10 cellular contexts compared by ENCODE assay signal in the genomic region with DNA sequence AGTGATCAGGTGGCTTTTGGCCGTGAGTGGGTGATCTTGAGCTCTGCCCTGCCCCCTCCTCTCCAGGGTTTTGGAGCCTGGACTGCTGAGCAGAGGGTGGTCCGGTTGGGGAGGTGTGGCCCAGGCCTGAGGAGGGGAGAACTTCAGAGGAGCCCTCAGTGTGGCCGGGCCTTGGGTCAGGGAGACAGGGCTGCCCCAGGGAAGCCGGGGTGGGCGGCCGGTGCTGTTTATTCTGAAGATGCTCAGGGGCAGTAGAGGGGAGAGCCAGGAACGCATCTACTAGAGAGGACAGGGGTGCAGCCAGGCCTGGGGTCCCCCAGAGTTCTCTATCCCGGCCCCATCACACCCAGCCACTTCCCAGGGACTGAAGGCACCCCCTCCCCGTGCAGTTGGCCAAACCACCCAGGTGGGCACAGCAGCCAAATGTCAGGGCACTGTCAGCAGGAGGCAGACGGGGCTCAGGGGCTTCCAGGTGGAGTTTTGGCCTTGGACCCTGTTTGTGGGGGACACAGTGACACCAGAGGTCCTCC. TPM values are rescaled to one million over a fixed set of nuclear protein-coding genes. Genes with fewer than 3 reads are reported as not detected.
A peak's percentile ranks its signal among the peaks of the same experiment; 100 is the strongest.
DNase-seq lines count a peak whose midpoint lies in the region; ATAC-seq, FAIRE-seq and TF ChIP-seq lines count a peak whose summit lies in the region.
"Had no signal": no experiment of that assay in that cellular context is flagged by ENCODE, and none has a peak within 500 bp of the region (broad histone marks: within the 10 kb centered on the region; RNA-seq: fewer than 3 reads in every experiment).

No MANE protein-coding gene starts in this region.

- TF ChIP-seq POLR2A in breast epithelium (IDR thresholded peaks at IDR 0.05): no peak

- no peak for FAIRE-seq in frontal cortex (lab: Jason Lieb, UNC)

- H3K4me1 Mint-ChIP-seq in MCF 10A (ENCODE audit: insufficient read depth, unreplicated experiment) (peaks cover 5% of the 10 kb centered on the region), T-cell (peaks cover 9 to 12% (median 10%) of the 10 kb centered on the region in 3 donors)
- peaks cover 15 to 25% of the 10 kb centered on the region in 2 donors for H3K4me1 Mint-ChIP-seq in stimulated activated naive B cell treated with anti-CD40 and anti-IgM and Interleukin-4, amounts not matched to agents 10 μg/mL and 1 μg/mL and 100 μg/mL, for 72 hours

- no peak for ATAC-seq in T-cell (replicated peaks in 1 of 4)
- no peak for ATAC-seq in stimulated activated naive B cell treated with anti-CD40 and anti-IgM and Interleukin-4, amounts not matched to agents 10 μg/mL and 1 μg/mL and 100 μg/mL, for 72 hours (replicated peaks)
- no peak for ATAC-seq in GM18909 (IDR thresholded peaks at IDR 0.05; ENCODE audit: poor library complexity, unreplicated experiment)

- intact Hi-C loops in MCF 10A (cut with micrococcal nuclease): loop anchor here (1.0 to 2.0 kb wide), 2 partner anchors 104 to 301 kb away; partner anchors contain the start of gene RAMP1
- intact Hi-C loops in breast epithelium (cut with DNase I; ENCODE audit: low total_unique reads): no loop called here
- intact Hi-C loops in left ventricle myocardium inferior (cut with micrococcal nuclease): no loop called here

- no peak overlapping the region for H3K27ac ChIP-seq in breast epithelium
- H3K27ac ChIP-seq in left ventricle myocardium inferior (replicated peaks): no peak overlapping the region
- H3K27ac ChIP-seq: skin epidermis had no signal

- CTCF ChIA-PET in MCF 10A (lab: Yijun Ruan, JAX) (no interaction called here), T-cell (lab: Charles Lee) (no interaction called here)

- H3K9me3 ChIP-seq in breast epithelium (no peaks in the 10 kb centered on the region), left ventricle myocardium inferior (replicated peaks) (no peaks in the 10 kb centered on the region)

- H3K27me3 ChIP-seq in breast epithelium: peaks cover 0 to 25% of the 10 kb centered on the region in 2 donors
- peaks cover 68% of the 10 kb centered on the region for H3K27me3 ChIP-seq in left ventricle myocardium inferior (ENCODE audit: low read depth)

- POLR2A ChIA-PET in MCF 10A (lab: Yijun Ruan, JAX) (interaction anchor here (1.0 kb wide), 1 partner anchor 161 kb away, joined by 3 read pairs; no protein-coding TSS in a partner anchor), T-cell (lab: Charles Lee) (no interaction called here)

- H3K4me3 ChIP-seq in breast epithelium (peak overlapping the region in 1 of 3 donors; percentile 57), left ventricle myocardium inferior (no peak overlapping the region)

- H3K4me1 ChIP-seq in breast epithelium: no peaks in the 10 kb centered on the region
- peaks cover 32% of the 10 kb centered on the region for H3K4me1 ChIP-seq in left ventricle myocardium inferior

- H3K9me3 Mint-ChIP-seq in MCF 10A (ENCODE audit: unreplicated experiment): no peaks in the 10 kb centered on the region
- H3K9me3 Mint-ChIP-seq in T-cell: no peaks in the 10 kb centered on the region
- H3K9me3 Mint-ChIP-seq in stimulated activated naive B cell treated with anti-CD40 and anti-IgM and Interleukin-4, amounts not matched to agents 10 μg/mL and 1 μg/mL and 100 μg/mL, for 72 hours: no peaks in the 10 kb centered on the region

- no peak overlapping the region for H3K27ac Mint-ChIP-seq in MCF 10A (ENCODE audit: low read depth, unreplicated experiment)
- no peak overlapping the region for H3K27ac Mint-ChIP-seq in T-cell
- no peak overlapping the region for H3K27ac Mint-ChIP-seq in stimulated activated naive B cell treated with anti-CD40 and anti-IgM and Interleukin-4, amounts not matched to agents 10 μg/mL and 1 μg/mL and 100 μg/mL, for 72 hours

- no peaks in the 10 kb centered on the region for H3K36me3 ChIP-seq in breast epithelium
- H3K36me3 ChIP-seq in left ventricle myocardium inferior: no peaks in the 10 kb centered on the region

- no peak for TF ChIP-seq CTCF in MCF 10A (IDR thresholded peaks at IDR 0.05; ENCODE audit: unreplicated experiment)
- no peak for TF ChIP-seq CTCF in breast epithelium (IDR thresholded peaks at IDR 0.05)
- no peak for TF ChIP-seq CTCF in left ventricle myocardium inferior (IDR thresholded peaks at IDR 0.05; ENCODE audit: borderline replicate concordance)

- BruUV-seq in MCF 10A (replicated peaks; lab: Mats Ljungman, UMichigan): TSS peak; percentile 78

- H3K36me3 Mint-ChIP-seq in MCF 10A (ENCODE audit: insufficient read depth, unreplicated experiment): no peaks in the 10 kb centered on the region
- H3K36me3 Mint-ChIP-seq in T-cell: no peaks in the 10 kb centered on the region
- peaks cover under 1 to 3% of the 10 kb centered on the region in 2 donors for H3K36me3 Mint-ChIP-seq in stimulated activated naive B cell treated with anti-CD40 and anti-IgM and Interleukin-4, amounts not matched to agents 10 μg/mL and 1 μg/mL and 100 μg/mL, for 72 hours

- H3K27me3 Mint-ChIP-seq in MCF 10A (ENCODE audit: insufficient read depth, unreplicated experiment) (no peaks in the 10 kb centered on the region), T-cell (peaks cover 8 to 34% of the 10 kb centered on the region in 2 donors)
- peaks cover 32 to 52% of the 10 kb centered on the region in 2 donors for H3K27me3 Mint-ChIP-seq in stimulated activated naive B cell treated with anti-CD40 and anti-IgM and Interleukin-4, amounts not matched to agents 10 μg/mL and 1 μg/mL and 100 μg/mL, for 72 hours

- peak overlapping the region; percentile 62 for H3K4me3 Mint-ChIP-seq in MCF 10A (ENCODE audit: unreplicated experiment)
- peak overlapping the region; percentile 62 to 72 (median 67) for H3K4me3 Mint-ChIP-seq in T-cell
- peak overlapping the region; percentile 63 to 78 for H3K4me3 Mint-ChIP-seq in stimulated activated naive B cell treated with anti-CD40 and anti-IgM and Interleukin-4, amounts not matched to agents 10 μg/mL and 1 μg/mL and 100 μg/mL, for 72 hours

- no peak for DNase-seq in MCF 10A (ENCODE audit: unreplicated experiment)
- DNase-seq in breast epithelium (ENCODE audit: low spot score in 2 of 2): no peak
- DNase-seq in T-cell: no peak
- DNase-seq in left ventricle myocardium inferior: peak; percentile 10
- DNase-seq in stimulated activated naive B cell treated with anti-CD40 and anti-IgM and Interleukin-4, amounts not matched to agents 10 μg/mL and 1 μg/mL and 100 μg/mL, for 72 hours: no peak
- no peak for DNase-seq in NOMO-1 (lab: John Stamatoyannopoulos, UW; ENCODE audit: unreplicated experiment in 2 of 2)
- DNase-seq in frontal cortex (ENCODE audit: low spot score in 2 of 2): no peak

RNA-seq across cellular contexts. Expression of gene ERFE, which starts 1.0 kb away (rescaled TPM):
- total RNA-seq in MCF 10A (2022) (14.5 and 18.1 TPM in 2 replicates), breast epithelium (under 1 TPM in 2 of 3 donors, not detected in 1; 0.48 to 0.98 TPM), T-cell (not detected), left ventricle myocardium inferior (0.44 TPM), frontal cortex (0.82 TPM)

RNA-seq across cellular contexts. Expression of gene KLHL30, which starts 21.3 kb away (rescaled TPM):
- 0.27 and 0.35 TPM in 2 replicates for total RNA-seq in MCF 10A (2022)
- under 1 TPM; 0.15 to 0.98 (median 0.32) TPM for total RNA-seq in breast epithelium
- total RNA-seq in T-cell: not detected
- total RNA-seq in left ventricle myocardium inferior: 17.3 TPM
- under 0.01 TPM for total RNA-seq in frontal cortex
- total RNA-seq: activated CD8-positive, alpha-beta memory T cell treated with anti-CD3 and anti-CD28 coated beads for 36 hours had no signal

RNA-seq across cellular contexts. Expression of gene ILKAP, which starts 43.8 kb away (rescaled TPM):
- total RNA-seq in MCF 10A (2022): 57.2 and 59.6 TPM in 2 replicates
- 10 to 100 TPM; 31.4 to 43.9 (median 38.3) TPM for total RNA-seq in breast epithelium
- 100 to 1,000 TPM in 2 of 5 donors, 10 to 100 TPM in 3; 72.8 to 120 (median 76.3) TPM for total RNA-seq in T-cell
- 26.5 TPM for total RNA-seq in left ventricle myocardium inferior
- total RNA-seq in frontal cortex: 73.4 TPM

RNA-seq across cellular contexts. Expression of gene ESPNL, which starts 59.6 kb away (rescaled TPM):
- not detected in 2 replicates for total RNA-seq in MCF 10A (2022)
- total RNA-seq in breast epithelium: 1 to 10 TPM in 1 of 3 donors, under 1 TPM in 2; 0.15 to 1.3 (median 0.64) TPM
- under 1 TPM in 3 of 5 donors, not detected in 2; 0.10 to 0.44 (median 0.25) TPM for total RNA-seq in T-cell
- total RNA-seq in left ventricle myocardium inferior: not detected
- total RNA-seq in frontal cortex: under 0.01 TPM
